Comparison of ENCODE assay signal across 23 cellular contexts in the genomic region with DNA sequence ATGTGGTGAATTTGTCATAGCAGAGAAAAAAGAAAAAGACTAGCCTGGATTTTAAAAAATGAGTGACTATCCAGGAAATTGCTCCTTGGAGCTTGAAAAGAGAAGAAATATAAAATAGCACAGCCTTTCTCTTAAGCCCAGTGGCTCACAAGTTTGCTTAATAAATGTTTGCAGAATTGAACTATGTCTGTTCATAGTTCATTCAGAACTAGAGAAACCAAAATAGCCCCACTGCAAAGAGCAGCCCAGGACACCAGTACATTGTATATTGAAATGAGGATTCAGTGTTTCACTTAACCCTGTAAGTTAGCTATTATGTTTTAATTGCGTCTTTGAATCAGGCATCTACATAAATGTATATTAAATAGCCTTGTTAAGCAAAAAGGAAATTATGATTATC.
"Had no signal": no experiment of that assay in that cellular context is flagged by ENCODE, and none has a peak within 500 bp of the region (broad histone marks: within the 10 kb centered on the region; RNA-seq: fewer than 3 reads in every experiment).

No MANE protein-coding gene starts in this region.

- H3K4me2 ChIP-seq: KMS-11 had no signal

- ATAC-seq: activated CD8-positive, alpha-beta T cell treated with anti-CD3 and anti-CD28 coated beads, Interleukin-2, amount 10 ng/mL, durations not matched to agents 7 days and 5 days; PC-3; T-helper 17 cell; WTC11 had no signal

- H3K27me3 ChIP-seq: breast epithelium had no signal

- H3K4me3 Mint-ChIP-seq: activated CD8-positive, alpha-beta T cell treated with anti-CD3 and anti-CD28 coated beads, Interleukin-2, amount 10 ng/mL, durations not matched to agents 7 days and 5 days; T-helper 17 cell; WTC11 had no signal

- H3K9ac ChIP-seq: KMS-11 had no signal

- H3K36me3 ChIP-seq: breast epithelium had no signal

- H3K27ac ChIP-seq: breast epithelium, KMS-11 had no signal

- H3K4me1 ChIP-seq: breast epithelium had no signal

- H3K9me3 ChIP-seq: breast epithelium had no signal

- H3K9me3 Mint-ChIP-seq: WTC11 had no signal

- H3K4me3 ChIP-seq: breast epithelium had no signal

- DNase-seq: activated CD4-positive, alpha-beta T cell treated with anti-CD3 and anti-CD28 coated beads for 48 hours; activated CD4-positive, alpha-beta T cell treated with anti-CD3 and anti-CD28 coated beads, Interleukin-2, amount 50 U/mL, for 4 hours; activated CD4-positive, CD25-positive, alpha-beta regulatory T cell treated with anti-CD3 and anti-CD28 coated beads, Interleukin-2, amount 50 U/mL, for 72 hours; activated CD8-positive, alpha-beta memory T cell treated with anti-CD3 and anti-CD28 coated beads, Interleukin-2, amount 50 U/mL, for 48 hours; activated CD8-positive, alpha-beta T cell treated with anti-CD3 and anti-CD28 coated beads, Interleukin-2, amount 10 ng/mL, durations not matched to agents 7 days and 5 days; activated naive CD4-positive, alpha-beta T cell treated with anti-CD3 and anti-CD28 coated beads, Interleukin-2, amount 50 U/mL, for 16 hours; activated T-cell treated with anti-CD3 and anti-CD28 coated beads, Interleukin-2, amount 50 U/mL, for 1 hour; aorta; caudate nucleus; MM.1S; NCI-H1105 treated with DMSO at 0.1 percent for 48 hours; NCI-H1436 treated with DMSO at 0.1 percent for 48 hours; NCI-H187; NCI-H2081; NCI-H510A treated with DMSO at 0.1 percent for 48 hours; NK-92 treated with Interleukin-12 subunit alpha and Interleukin-12 subunit beta, amount 100 ng/mL, for 24 hours; PC-3; SIG-M5; T-helper 17 cell; T-helper 9 cell had no signal

- H3K27ac Mint-ChIP-seq: activated CD8-positive, alpha-beta T cell treated with anti-CD3 and anti-CD28 coated beads, Interleukin-2, amount 10 ng/mL, durations not matched to agents 7 days and 5 days; T-helper 17 cell had no signal
